Comparison of ENCODE assay signal across 28 cellular contexts in genomic region chr13:74596691-74597090, GRCh38.
"Had no signal": no experiment of that assay in that cellular context is flagged by ENCODE, and none has a peak within 500 bp of the region (broad histone marks: within the 10 kb centered on the region; RNA-seq: fewer than 3 reads in every experiment).

No MANE protein-coding gene starts in this region.

- H3K79me2 ChIP-seq: hepatocyte had no signal

- H3K27me3 Mint-ChIP-seq: progenitor cell of endocrine pancreas; stimulated activated naive CD8-positive, alpha-beta T cell treated with anti-CD3 and anti-CD28 coated beads, Interleukin-15, amount 100 ng/mL, for 72 hours; type B pancreatic cell had no signal

- H3K27me3 ChIP-seq: heart right ventricle, hepatocyte, neutrophil, ovary, right atrium auricular region, tibial nerve, uterus had no signal

- H3K36me3 ChIP-seq: heart right ventricle, left ventricle myocardium inferior, neutrophil, ovary, right atrium auricular region, tibial nerve, uterus had no signal

- H3K4me3 Mint-ChIP-seq: mesothelial cell of epicardium; naive thymus-derived CD4-positive, alpha-beta T cell; natural killer cell treated with Interleukin-12 subunit alpha and Interleukin-12 subunit beta and Interleukin-15 and Interleukin-18, amount 100 ng/mL, for 72 hours; neural crest cell; stimulated activated memory B cell treated with anti-CD40 and anti-IgM and Interleukin-4, amounts not matched to agents 10 μg/mL and 1 μg/mL and 100 μg/mL, for 72 hours; stimulated activated naive CD8-positive, alpha-beta T cell treated with anti-CD3 and anti-CD28 coated beads, Interleukin-15, amount 100 ng/mL, for 72 hours; type B pancreatic cell had no signal

- DNase-seq: heart right ventricle; islet precursor cell; left ventricle myocardium inferior; mesendoderm; naive thymus-derived CD4-positive, alpha-beta T cell; occipital lobe; ovary; stimulated activated CD4-positive, alpha-beta T cell treated with anti-CD3 and anti-CD28 coated beads, Interleukin-1b, Interleukin-23, amount 100 ng/mL, for 48 hours; stimulated activated CD4-positive, alpha-beta T cell treated with anti-CD3 and anti-CD28 coated beads, Interleukin-2, amount 100 ng/mL, for 48 hours; stimulated activated CD4-positive, alpha-beta T cell treated with anti-CD3 and anti-CD28 coated beads, Interleukin-4, amount 100 ng/mL, for 4 hours; stimulated activated CD8-positive, alpha-beta memory T cell treated with anti-CD3 and anti-CD28 coated beads, Interleukin-4, amount 100 ng/mL, for 48 hours; stimulated activated naive CD4-positive, alpha-beta T cell treated with Interleukin-2 at 50 U/mL for 16 hours; stimulated activated naive CD8-positive, alpha-beta T cell treated with anti-CD3 and anti-CD28 coated beads, Interleukin-15, amount 100 ng/mL, for 72 hours; substantia nigra; uterus had no signal

- H3K4me3 ChIP-seq: heart right ventricle, hepatocyte, left ventricle myocardium inferior, lung, ovary, right atrium auricular region, smooth muscle cell, tibial nerve, uterus had no signal

- H3K36me3 Mint-ChIP-seq: stimulated activated memory B cell treated with anti-CD40 and anti-IgM and Interleukin-4, amounts not matched to agents 10 μg/mL and 1 μg/mL and 100 μg/mL, for 72 hours had no signal

- H3K4me1 Mint-ChIP-seq: mesothelial cell of epicardium; naive thymus-derived CD4-positive, alpha-beta T cell; neural crest cell; stimulated activated memory B cell treated with anti-CD40 and anti-IgM and Interleukin-4, amounts not matched to agents 10 μg/mL and 1 μg/mL and 100 μg/mL, for 72 hours; stimulated activated naive CD8-positive, alpha-beta T cell treated with anti-CD3 and anti-CD28 coated beads, Interleukin-15, amount 100 ng/mL, for 72 hours had no signal

- H3K27ac Mint-ChIP-seq: mesothelial cell of epicardium; naive thymus-derived CD4-positive, alpha-beta T cell; natural killer cell treated with Interleukin-12 subunit alpha and Interleukin-12 subunit beta and Interleukin-15 and Interleukin-18, amount 100 ng/mL, for 72 hours; progenitor cell of endocrine pancreas; stimulated activated memory B cell treated with anti-CD40 and anti-IgM and Interleukin-4, amounts not matched to agents 10 μg/mL and 1 μg/mL and 100 μg/mL, for 72 hours; stimulated activated naive CD8-positive, alpha-beta T cell treated with anti-CD3 and anti-CD28 coated beads, Interleukin-15, amount 100 ng/mL, for 72 hours; type B pancreatic cell had no signal

- H3K4me2 ChIP-seq: hepatocyte, smooth muscle cell had no signal

- ATAC-seq: heart right ventricle; naive thymus-derived CD4-positive, alpha-beta T cell; natural killer cell treated with Interleukin-12 subunit alpha and Interleukin-12 subunit beta and Interleukin-15 and Interleukin-18, amount 100 ng/mL, for 72 hours; sciatic nerve; stimulated activated memory B cell treated with anti-CD40 and anti-IgM and Interleukin-4, amounts not matched to agents 10 μg/mL and 1 μg/mL and 100 μg/mL, for 72 hours; stimulated activated naive CD8-positive, alpha-beta T cell treated with anti-CD3 and anti-CD28 coated beads, Interleukin-15, amount 100 ng/mL, for 72 hours had no signal

- H3K27ac ChIP-seq: heart right ventricle, hepatocyte, left ventricle myocardium inferior, neutrophil, ovary, right atrium auricular region, tibial nerve, uterus had no signal

- H3K4me1 ChIP-seq: heart right ventricle, left ventricle myocardium inferior, right atrium auricular region, tibial nerve, uterus had no signal

- H2AFZ ChIP-seq: hepatocyte had no signal

- H3K9me3 ChIP-seq: ovary, uterus had no signal
